In genomic region chr18:59685501-59685900, GRCh38 we compare ENCODE assay signal across 20 cellular contexts. TPM values are rescaled to one million over a fixed set of nuclear protein-coding genes. Genes with fewer than 3 reads are reported as not detected.
"Had no signal": no experiment of that assay in that cellular context is flagged by ENCODE, and none has a peak within 500 bp of the region (broad histone marks: within the 10 kb centered on the region; RNA-seq: fewer than 3 reads in every experiment).

No MANE protein-coding gene starts in this region.

- H3K36me3 Mint-ChIP-seq: natural killer cell treated with Interleukin-12 subunit alpha and Interleukin-12 subunit beta and Interleukin-15 and Interleukin-18, amount 100 ng/mL, for 72 hours had no signal

- H3K4me1 ChIP-seq: gastrocnemius medialis, left lung, testis had no signal

- H3K36me3 ChIP-seq: gastrocnemius medialis, left lung, stomach, WERI-Rb-1 had no signal

- H3K9me3 ChIP-seq: gastrocnemius medialis, left lung, stomach, testis had no signal

- ATAC-seq: gastrocnemius medialis; left lung; natural killer cell treated with Interleukin-12 subunit alpha and Interleukin-12 subunit beta and Interleukin-15 and Interleukin-18, amount 100 ng/mL, for 72 hours; T-helper 17 cell had no signal

- H3K27me3 Mint-ChIP-seq: natural killer cell treated with Interleukin-12 subunit alpha and Interleukin-12 subunit beta and Interleukin-15 and Interleukin-18, amount 100 ng/mL, for 72 hours had no signal

- H3K27me3 ChIP-seq: gastrocnemius medialis, testis had no signal

- H3K4me1 Mint-ChIP-seq: activated CD4-positive, alpha-beta memory T cell treated with anti-CD3 and anti-CD28 coated beads, Interleukin-2, amount 10 ng/mL, durations not matched to agents 7 days and 5 days had no signal

- H3K4me3 Mint-ChIP-seq: activated CD4-positive, alpha-beta memory T cell treated with anti-CD3 and anti-CD28 coated beads, Interleukin-2, amount 10 ng/mL, durations not matched to agents 7 days and 5 days; activated T-cell treated with anti-CD3 and anti-CD28 coated beads, Interleukin-2, amount 50 U/mL, for 24 hours; natural killer cell treated with Interleukin-12 subunit alpha and Interleukin-12 subunit beta and Interleukin-15 and Interleukin-18, amount 100 ng/mL, for 72 hours; T-helper 17 cell had no signal

- DNase-seq: activated CD4-positive, alpha-beta memory T cell treated with anti-CD3 and anti-CD28 coated beads, Interleukin-2, amount 10 ng/mL, durations not matched to agents 7 days and 5 days; activated effector memory CD4-positive, alpha-beta T cell treated with Interleukin-2 at 50 U/mL for 16 hours; activated naive CD4-positive, alpha-beta T cell treated with anti-CD3 and anti-CD28 coated beads, Interleukin-2, amount 50 U/mL, for 16 hours; activated T-cell treated with anti-CD3 and anti-CD28 coated beads, Interleukin-2, amount 50 U/mL, for 24 hours; central memory CD4-positive, alpha-beta T cell; cortex of kidney; effector CD4-positive, alpha-beta T cell; gastrocnemius medialis; islet precursor cell; left lung; mesenchymal stem cell; nucleus accumbens; stimulated activated CD4-positive, alpha-beta T cell treated with anti-CD3 and anti-CD28 coated beads, Interleukin-1b, Interleukin-23, amount 100 ng/mL, for 48 hours; stomach; T-helper 17 cell; testis; WERI-Rb-1 had no signal

- H3K4me3 ChIP-seq: gastrocnemius medialis, hepatocyte, left lung, stomach, testis had no signal

- H3K27ac Mint-ChIP-seq: activated CD4-positive, alpha-beta memory T cell treated with anti-CD3 and anti-CD28 coated beads, Interleukin-2, amount 10 ng/mL, durations not matched to agents 7 days and 5 days; activated T-cell treated with anti-CD3 and anti-CD28 coated beads, Interleukin-2, amount 50 U/mL, for 24 hours; natural killer cell treated with Interleukin-12 subunit alpha and Interleukin-12 subunit beta and Interleukin-15 and Interleukin-18, amount 100 ng/mL, for 72 hours; progenitor cell of endocrine pancreas; T-helper 17 cell had no signal

- H3K9me3 Mint-ChIP-seq: activated CD4-positive, alpha-beta memory T cell treated with anti-CD3 and anti-CD28 coated beads, Interleukin-2, amount 10 ng/mL, durations not matched to agents 7 days and 5 days; activated T-cell treated with anti-CD3 and anti-CD28 coated beads, Interleukin-2, amount 50 U/mL, for 24 hours; natural killer cell treated with Interleukin-12 subunit alpha and Interleukin-12 subunit beta and Interleukin-15 and Interleukin-18, amount 100 ng/mL, for 72 hours had no signal

- H3K27ac ChIP-seq: gastrocnemius medialis, hepatocyte, left lung, stomach, testis, WERI-Rb-1 had no signal

RNA-seq across cellular contexts. Expression of gene CCBE1, which starts 11.7 kb away (rescaled TPM):
- total RNA-seq: activated CD4-positive, alpha-beta memory T cell treated with anti-CD3 and anti-CD28 coated beads, Interleukin-2, amount 10 ng/mL, durations not matched to agents 7 days and 5 days; natural killer cell treated with Interleukin-12 subunit alpha and Interleukin-12 subunit beta and Interleukin-15 and Interleukin-18, amount 100 ng/mL, for 72 hours; T-helper 17 cell had no signal
